10 cellular contexts compared by ENCODE assay signal in the genomic region with DNA sequence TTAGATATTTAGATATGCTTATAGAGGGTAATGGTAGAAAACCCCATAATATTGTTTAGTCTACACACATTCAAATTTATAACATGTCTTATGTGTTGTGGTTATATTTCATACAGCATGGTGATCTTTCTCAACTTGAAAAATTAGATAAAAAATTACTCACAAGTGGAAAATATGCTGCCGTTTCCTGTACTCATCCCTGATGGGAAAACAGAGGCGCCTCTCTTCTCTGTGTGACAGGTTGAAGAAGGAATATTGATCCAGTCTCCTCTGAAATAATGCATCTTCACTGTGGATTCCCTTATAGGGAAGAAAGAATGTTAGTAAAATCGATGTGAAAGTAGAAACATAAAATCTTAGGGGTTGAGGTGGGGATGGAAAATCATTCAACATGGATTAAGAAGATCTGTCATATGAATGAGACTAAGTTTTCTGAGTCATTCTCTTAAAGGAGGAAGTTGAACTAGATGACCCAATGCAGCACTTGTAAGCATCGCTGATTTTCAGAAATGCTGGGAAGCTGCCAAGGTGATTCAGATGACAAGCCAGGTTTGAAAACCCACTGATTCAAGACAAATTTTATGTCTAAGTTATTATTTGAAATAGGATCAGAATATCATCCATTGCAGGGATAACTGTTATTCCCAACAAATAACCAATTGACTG.
DNase-seq lines count a peak whose midpoint lies in the region; ATAC-seq, FAIRE-seq and TF ChIP-seq lines count a peak whose summit lies in the region.
"Had no signal": no experiment of that assay in that cellular context is flagged by ENCODE, and none has a peak within 500 bp of the region (broad histone marks: within the 10 kb centered on the region; RNA-seq: fewer than 3 reads in every experiment).

No MANE protein-coding gene starts in this region.

- DNase-seq in AG04449 (ENCODE audit: low read depth, low spot score) (peak; percentile 49), GM23248 (peak; percentile 86), NCI-H2171 treated with DMSO at 0.1 percent for 48 hours (lab: John Stamatoyannopoulos, UW) (peak; percentile 8), endothelial cell of umbilical vein (ENCODE audit: low read depth, low spot score) (peak; percentile 86), NCI-H2107 treated with DMSO at 0.1 percent for 48 hours (lab: John Stamatoyannopoulos, UW; ENCODE audit: unreplicated experiment) (no peak), hippocampal formation (lab: John Stamatoyannopoulos, UW) (no peak), NCI-H2081 treated with DMSO at 0.1 percent for 48 hours (lab: John Stamatoyannopoulos, UW) (no peak)
- DNase-seq: stimulated activated naive CD4-positive, alpha-beta T cell treated with Interleukin-2 at 50 U/mL for 16 hours had no signal

- in situ Hi-C loops in GM23248 (cut with MboI): no loop called here

- no peak for TF ChIP-seq POLR2A in endothelial cell of umbilical vein (IDR thresholded peaks at IDR 0.05; ENCODE audit: low read depth, low read length)

- POLR2A ChIA-PET in AG04449 (lab: Yijun Ruan, JAX): no interaction called here
- POLR2A ChIA-PET in endothelial cell of umbilical vein (lab: Charles Lee): no interaction called here

- 65 to 69% methylated on average over 4 of the region's 4 CpGs for WGBS in GM23248 (ENCODE audit: low coverage in 1 of 2, low lambda C conversion rate in 2 of 2, missing lambda C conversion rate in 2 of 2), 2 experiments

- H3K27ac ChIP-seq in GM23248 (no peak overlapping the region), endothelial cell of umbilical vein (ENCODE audit: insufficient read depth, low read depth, low read length) (peak overlapping the region; percentile 79)
- H3K27ac ChIP-seq: neural progenitor cell had no signal

- H3K4me1 ChIP-seq in GM23248 (ENCODE audit: insufficient read depth) (peaks cover 20% of the 10 kb centered on the region), endothelial cell of umbilical vein (ENCODE audit: control insufficient read depth, extremely low read depth, insufficient read depth, low read length) (peaks cover 43% of the 10 kb centered on the region)

- no peak for ATAC-seq in GM21723 (IDR thresholded peaks at IDR 0.05; ENCODE audit: unreplicated experiment)

- H3K27me3 ChIP-seq in GM23248 (replicated peaks; ENCODE audit: insufficient read depth): no peaks in the 10 kb centered on the region
- H3K27me3 ChIP-seq in endothelial cell of umbilical vein (ENCODE audit: control insufficient read depth in 2 of 2, insufficient read depth in 2 of 2, low read length in 2 of 2): no peaks in the 10 kb centered on the region
- H3K27me3 ChIP-seq: neural progenitor cell had no signal

- no peak overlapping the region for H3K4me2 ChIP-seq in GM23248 (ENCODE audit: unreplicated experiment)
- peak overlapping the region; percentile 73 for H3K4me2 ChIP-seq in endothelial cell of umbilical vein (ENCODE audit: insufficient read depth, low read length)
- H3K4me2 ChIP-seq: neural progenitor cell had no signal

- H3K4me3 ChIP-seq in AG04449 (ENCODE audit: low read depth, low read length) (no peak overlapping the region), GM23248 (no peak overlapping the region), endothelial cell of umbilical vein (replicated peaks in 1 of 3; ENCODE audit: insufficient read depth in 1 of 3, low read depth in 1 of 3, low read length in 3 of 3) (peak overlapping the region in 1 of 3 experiments; percentile 12)
- H3K4me3 ChIP-seq: neural progenitor cell had no signal

- H3K9me2 ChIP-seq in GM23248 (ENCODE audit: insufficient read depth): no peaks in the 10 kb centered on the region

- peak; percentile 76 for FAIRE-seq in endothelial cell of umbilical vein (lab: Jason Lieb, UNC)

- intact Hi-C loops in endothelial cell of umbilical vein (cut with micrococcal nuclease): loop anchor here (2.0 to 5.0 kb wide), 3 partner anchors 213 to 310 kb away; no protein-coding TSS in a partner anchor

- no peaks in the 10 kb centered on the region for H3K79me2 ChIP-seq in GM23248 (ENCODE audit: insufficient read depth)
- H3K79me2 ChIP-seq in endothelial cell of umbilical vein (ENCODE audit: control insufficient read depth, insufficient read depth, low read length): no peaks in the 10 kb centered on the region

- H2AFZ ChIP-seq in GM23248 (no peak overlapping the region), endothelial cell of umbilical vein (ENCODE audit: low read depth, low read length) (no peak overlapping the region)
- H2AFZ ChIP-seq: neural progenitor cell had no signal

- H3K9me1 ChIP-seq in endothelial cell of umbilical vein (replicated peaks; ENCODE audit: control insufficient read depth, extremely low read depth, insufficient read depth, low read length): no peaks in the 10 kb centered on the region

- dilution Hi-C loops in endothelial cell of umbilical vein (cut with MboI; ENCODE audit: extremely low pct_ligation_motif_present, low sequenced_read_pairs): no loop called here

- BruUV-seq in endothelial cell of umbilical vein (replicated peaks; lab: Mats Ljungman, UMichigan): TSS peak; percentile 75

- H3K36me3 ChIP-seq in GM23248 (ENCODE audit: low read depth) (peaks cover 8% of the 10 kb centered on the region; the same call in 1 of the 2 replicates), endothelial cell of umbilical vein (ENCODE audit: control insufficient read depth in 2 of 2, extremely low read depth in 1 of 2, insufficient read depth in 2 of 2, low read length in 2 of 2) (peaks cover 0 to 1% of the 10 kb centered on the region in 2 experiments)

- TF ChIP-seq CTCF in AG04449 (IDR thresholded peaks at IDR 0.05; ENCODE audit: insufficient read depth, low read length, missing control alignments) (no peak), endothelial cell of umbilical vein (IDR thresholded peaks at IDR 0.05; ENCODE audit: extremely low read depth in 1 of 2, insufficient read depth in 1 of 2, low read depth in 1 of 2, low read length in 2 of 2) (no peak)

- no peaks in the 10 kb centered on the region for H4K20me1 ChIP-seq in GM23248 (ENCODE audit: insufficient read depth)
- no peaks in the 10 kb centered on the region for H4K20me1 ChIP-seq in endothelial cell of umbilical vein (replicated peaks; ENCODE audit: control insufficient read depth, extremely low read depth, insufficient read depth, low read length)

- H3K9ac ChIP-seq in GM23248: no peak overlapping the region
- no peak overlapping the region for H3K9ac ChIP-seq in endothelial cell of umbilical vein (replicated peaks; ENCODE audit: extremely low read depth, insufficient read depth, low read length)
- H3K9ac ChIP-seq: neural progenitor cell had no signal

- H3F3A ChIP-seq in GM23248 (ENCODE audit: insufficient read depth): peaks cover 12% of the 10 kb centered on the region; the same call in 1 of the 2 replicates

- CTCF ChIA-PET in AG04449 (lab: Yijun Ruan, JAX): interaction anchor here (0.8 kb wide), 1 partner anchor 9 kb away, joined by 3 read pairs; no protein-coding TSS in a partner anchor
- CTCF ChIA-PET in endothelial cell of umbilical vein (lab: Charles Lee): interaction anchor here (0.9 kb wide), 1 partner anchor 308 kb away, joined by 3 read pairs; no protein-coding TSS in a partner anchor

- H3K9me3 ChIP-seq in GM23248 (ENCODE audit: low read depth) (no peaks in the 10 kb centered on the region), endothelial cell of umbilical vein (replicated peaks; ENCODE audit: control insufficient read depth, insufficient read depth, low read length) (no peaks in the 10 kb centered on the region)

TF ChIP-seq in endothelial cell of umbilical vein, 7 proteins besides CTCF, POLR2A, EP300 and RAD21:
- TF ChIP-seq JUN (IDR thresholded peaks at IDR 0.05; ENCODE audit: borderline replicate concordance, insufficient read depth, insufficient read length, low read depth): peak; percentile 50
- TF ChIP-seq EZH2 (IDR thresholded peaks at IDR 0.05; ENCODE audit: borderline replicate concordance, low read depth, low read length, severe bottlenecking): no peak
- peak; percentile 48 for TF ChIP-seq POLR2AphosphoS5 (IDR thresholded peaks at IDR 0.05; ENCODE audit: insufficient read depth, low read depth, low read length)
- TF ChIP-seq FOS (IDR thresholded peaks at IDR 0.05; ENCODE audit: borderline replicate concordance, insufficient read depth, low read length): peak; percentile 90
- no peak for TF ChIP-seq GATA2 (IDR thresholded peaks at IDR 0.05; ENCODE audit: insufficient read depth, insufficient read length, low read depth, low read length)

Comparison
In these comparisons a context has a peak if more than half of its experiments do, and no peak if none do; other contexts are left out.
1. DNase-seq: peak in AG04449 (single experiment), GM23248 (single experiment), NCI-H2171 treated with DMSO at 0.1 percent for 48 hours (single experiment) and endothelial cell of umbilical vein (single experiment); none in NCI-H2107 treated with DMSO at 0.1 percent for 48 hours (single experiment), hippocampal formation (0 of 2) and NCI-H2081 treated with DMSO at 0.1 percent for 48 hours (single experiment).